In genomic region chr19:3982701-3983541, GRCh38 we compare ENCODE assay signal across 9 cellular contexts. TPM values are rescaled to one million over a fixed set of nuclear protein-coding genes. Genes with fewer than 3 reads are reported as not detected.
A peak's percentile ranks its signal among the peaks of the same experiment; 100 is the strongest.
DNase-seq lines count a peak whose midpoint lies in the region; ATAC-seq and TF ChIP-seq lines count a peak whose summit lies in the region.
"Had no signal": no experiment of that assay in that cellular context is flagged by ENCODE, and none has a peak within 500 bp of the region (broad histone marks: within the 10 kb centered on the region; RNA-seq: fewer than 3 reads in every experiment).

No MANE protein-coding gene starts in this region.

- H3K9me3 ChIP-seq in DND-41 (ENCODE audit: insufficient read depth, low read length, severe bottlenecking) (no peaks in the 10 kb centered on the region), OCI-LY3 (ENCODE audit: insufficient read depth, low read length) (no peaks in the 10 kb centered on the region)
- H3K9me3 ChIP-seq: SJCRH30 had no signal

- H3K27ac ChIP-seq in DND-41 (ENCODE audit: low read length), result no peak overlapping the region
- H3K27ac ChIP-seq in OCI-LY3 (ENCODE audit: low read length), result peak overlapping the region; percentile 76
- peak overlapping the region in 15 of 59 donors; percentile 2 to 99 (median 28) for H3K27ac ChIP-seq in dorsolateral prefrontal cortex

- H3K27me3 Mint-ChIP-seq in neural crest cell (ENCODE audit: low read depth), result peaks cover 37% of the 10 kb centered on the region

- H3K4me2 ChIP-seq in DND-41 (ENCODE audit: insufficient read depth, low read length) (peak overlapping the region; percentile 87), OCI-LY3 (ENCODE audit: low read length) (peak overlapping the region; percentile 95)

- TF ChIP-seq CTCF in DND-41 (IDR thresholded peaks at IDR 0.05; ENCODE audit: borderline replicate concordance, extremely low read depth, low read length, poor library complexity, severe bottlenecking), result no peak
- no peak for TF ChIP-seq CTCF in OCI-LY3 (IDR thresholded peaks at IDR 0.05; ENCODE audit: low read depth, low read length)
- TF ChIP-seq CTCF in dorsolateral prefrontal cortex (IDR thresholded peaks at IDR 0.05 in 54 of 56, conservative IDR thresholded peaks at IDR 0.05 in 2 of 56; ENCODE audit: low read depth in 1 of 56, partially characterized antibody in 56 of 56), result no peak
- TF ChIP-seq CTCF in neural crest cell (conservative IDR thresholded peaks at IDR 0.05), result no peak

- H3K4me1 ChIP-seq in DND-41 (ENCODE audit: insufficient read depth, low read length) (peaks cover 76% of the 10 kb centered on the region), OCI-LY3 (ENCODE audit: low read length) (peaks cover 20% of the 10 kb centered on the region)

- peak overlapping the region; percentile 99 for H3K4me3 Mint-ChIP-seq in neural crest cell

- H3K36me3 Mint-ChIP-seq in neural crest cell (ENCODE audit: low read depth), result peaks cover 34% of the 10 kb centered on the region

- peak overlapping the region; percentile 71 for H3K27ac Mint-ChIP-seq in neural crest cell (ENCODE audit: unreplicated experiment)

- intact Hi-C loops in dorsolateral prefrontal cortex (cut with DNase I), result loop anchor here in 1 of 2 donors (5.0 kb wide), 2 partner anchors 199 to 474 kb away; partner anchors contain the start of genes ANKRD24, SIRT6 and UBXN6

- peaks cover 46% of the 10 kb centered on the region for H3K4me1 Mint-ChIP-seq in neural crest cell

- peak overlapping the region in 1 of 2 experiments; percentile 73; a peak in 1 of 4 replicates for H3K4me3 ChIP-seq in DND-41 (ENCODE audit: low read depth in 1 of 2, low read length in 2 of 2)
- H3K4me3 ChIP-seq in OCI-LY3 (ENCODE audit: low read length), result peak overlapping the region; percentile 90
- peak overlapping the region in 43 of 59 donors; percentile 7 to 100 (median 92) for H3K4me3 ChIP-seq in dorsolateral prefrontal cortex

- no peak overlapping the region for H2AFZ ChIP-seq in DND-41 (ENCODE audit: low read depth, low read length)
- no peak overlapping the region for H2AFZ ChIP-seq in OCI-LY3 (ENCODE audit: low read depth, low read length)

- H3K79me2 ChIP-seq in DND-41 (ENCODE audit: insufficient read depth, low read length) (peaks cover 76% of the 10 kb centered on the region), OCI-LY3 (ENCODE audit: low read length) (peaks cover 72% of the 10 kb centered on the region)

- H4K20me1 ChIP-seq in DND-41 (ENCODE audit: insufficient read depth, low read length) (peaks cover 69% of the 10 kb centered on the region), OCI-LY3 (ENCODE audit: insufficient read depth, low read length) (peaks cover 70% of the 10 kb centered on the region)

- ATAC-seq in DND-41 (ENCODE audit: insufficient read depth, low read depth), result no peak
- ATAC-seq in GM21515 (IDR thresholded peaks at IDR 0.05; ENCODE audit: unreplicated experiment), result no peak
- no peak for ATAC-seq in GM19455 (IDR thresholded peaks at IDR 0.05; ENCODE audit: unreplicated experiment)

- H3K27me3 ChIP-seq in DND-41 (ENCODE audit: insufficient read depth, low read length, poor library complexity) (no peaks in the 10 kb centered on the region), OCI-LY3 (ENCODE audit: low read depth, low read length) (no peaks in the 10 kb centered on the region), dorsolateral prefrontal cortex (no peaks in the 10 kb centered on the region)
- H3K27me3 ChIP-seq: SJCRH30 had no signal

- H3K36me3 ChIP-seq in DND-41 (ENCODE audit: insufficient read depth, low read length) (peaks cover 71% of the 10 kb centered on the region), OCI-LY3 (replicated peaks; ENCODE audit: low read depth, low read length) (peaks cover 68% of the 10 kb centered on the region)

- no peaks in the 10 kb centered on the region for H3K9me3 Mint-ChIP-seq in neural crest cell

- no peak for DNase-seq in DND-41
- DNase-seq in dorsolateral prefrontal cortex, result no peak
- DNase-seq in neural crest cell (ENCODE audit: low read depth, low spot score), result no peak
- no peak for DNase-seq in NCI-H748 treated with DMSO at 0.1 percent for 48 hours (lab: John Stamatoyannopoulos, UW)
- DNase-seq in NCI-H1092 treated with DMSO at 0.1 percent for 48 hours (lab: John Stamatoyannopoulos, UW), result no peak

- H3K9ac ChIP-seq in DND-41 (ENCODE audit: low read depth, low read length) (peak overlapping the region; percentile 71; the same call in 1 of the 2 replicates), OCI-LY3 (ENCODE audit: low read length) (no peak overlapping the region)

RNA-seq across cellular contexts. Expression of gene EEF2, which starts 2.3 kb away (rescaled TPM):
- 1,000 to 10,000 TPM in 114 of 120 experiments, 100 to 1,000 TPM in 6; 863 to 1,554 (median 1,176) TPM for total RNA-seq in dorsolateral prefrontal cortex
- 2,663 and 2,725 TPM in 2 replicates for total RNA-seq in neural crest cell

RNA-seq across cellular contexts. Expression of gene DAPK3, which starts 12.0 kb away (rescaled TPM):
- total RNA-seq in dorsolateral prefrontal cortex (10 to 100 TPM; 47.9 to 98.2 (median 67.8) TPM), neural crest cell (61.8 and 63.1 TPM in 2 replicates)

RNA-seq across cellular contexts. Expression of gene PIAS4, which starts 24.6 kb away (rescaled TPM):
- total RNA-seq in dorsolateral prefrontal cortex (10 to 100 TPM; 24.8 to 57.8 (median 38.6) TPM), neural crest cell (49.6 and 58.8 TPM in 2 replicates)

RNA-seq across cellular contexts. Expression of gene NMRK2, which starts 50.1 kb away (rescaled TPM):
- total RNA-seq in dorsolateral prefrontal cortex, result 1 to 10 TPM in 2 of 120 experiments, under 1 TPM in 9, not detected in 109; 0.36 to 1.5 (median 0.75) TPM
- total RNA-seq in neural crest cell, result not detected in 2 replicates
